In the genomic region with DNA sequence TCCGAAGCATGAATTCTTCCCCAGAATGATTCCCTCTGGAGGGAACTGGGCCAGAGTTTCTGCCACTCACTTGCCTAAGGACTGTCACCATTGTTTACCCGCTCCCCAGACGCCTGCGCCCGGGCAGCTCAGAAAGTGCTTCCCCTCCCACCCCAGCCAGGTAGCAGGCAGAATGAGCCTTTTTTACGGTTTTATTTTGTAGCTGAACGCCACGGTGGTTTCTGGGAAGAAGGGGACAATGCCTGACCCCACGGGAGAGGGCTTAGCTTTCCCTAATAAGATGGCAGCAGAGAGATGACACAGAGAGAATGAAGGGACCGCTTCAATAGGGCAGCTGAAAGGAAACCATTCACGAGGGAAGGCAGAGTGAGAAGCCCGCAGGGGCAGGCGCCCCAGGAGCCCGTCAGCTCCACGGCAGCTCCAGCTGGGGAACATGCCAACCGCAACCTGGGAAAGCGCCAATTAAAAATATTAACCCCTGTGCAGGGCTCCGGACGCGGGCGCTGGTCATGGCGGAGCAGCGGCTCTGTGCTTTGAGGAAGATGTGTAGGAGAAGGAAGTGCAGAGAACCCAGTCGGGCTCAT, we compare ENCODE assay signal across 8 cellular contexts. TPM values are rescaled to one million over a fixed set of nuclear protein-coding genes. Genes with fewer than 3 reads are reported as not detected.
A peak's percentile ranks its signal among the peaks of the same experiment; 100 is the strongest.
DNase-seq lines count a peak whose midpoint lies in the region; ATAC-seq lines count a peak whose summit lies in the region.

No MANE protein-coding gene starts in this region.

- H3K9ac ChIP-seq in stomach smooth muscle (ENCODE audit: low read length in 2 of 2) = no peak overlapping the region

- H3K4me1 ChIP-seq in stomach smooth muscle (ENCODE audit: control insufficient read depth, insufficient read depth, low read length) = peaks cover 4% of the 10 kb centered on the region
- no peaks in the 10 kb centered on the region for H3K4me1 ChIP-seq in aorta (ENCODE audit: control insufficient read depth in 1 of 2, insufficient read depth in 2 of 2, low read length in 2 of 2)

- H3K9me3 ChIP-seq in stomach smooth muscle (ENCODE audit: control insufficient read depth in 2 of 2, low read length in 2 of 2) (peaks cover 0 to 5% of the 10 kb centered on the region in 2 donors), aorta (ENCODE audit: control insufficient read depth, low read length) (no peaks in the 10 kb centered on the region)

- H3K36me3 Mint-ChIP-seq in IgD-negative memory B cell = no peaks in the 10 kb centered on the region

- H3K9me3 Mint-ChIP-seq in IgD-negative memory B cell = peaks cover 0 to 2% (median 0%) of the 10 kb centered on the region in 3 donors

- H3K36me3 ChIP-seq in stomach smooth muscle (ENCODE audit: control insufficient read depth in 2 of 2, insufficient read depth in 2 of 2, low read length in 2 of 2) = no peaks in the 10 kb centered on the region
- H3K36me3 ChIP-seq in aorta (ENCODE audit: control insufficient read depth in 1 of 2, insufficient read depth in 2 of 2, low read length in 1 of 2) = no peaks in the 10 kb centered on the region

- H3K27me3 ChIP-seq in stomach smooth muscle (ENCODE audit: control insufficient read depth in 1 of 2, insufficient read depth in 2 of 2, low read length in 2 of 2) (peaks cover 47 to 53% of the 10 kb centered on the region in 2 donors), aorta (ENCODE audit: control insufficient read depth in 1 of 2, insufficient read depth in 2 of 2, low read length in 1 of 2) (no peaks in the 10 kb centered on the region)

- DNase-seq in AG08395 (ENCODE audit: low spot score) = peak; percentile 31
- DNase-seq in amygdala (lab: John Stamatoyannopoulos, UW) = peak in 38 of 56 donors; percentile 25 to 87 (median 58)
- DNase-seq in iPS-NIHi7 (ENCODE audit: extremely low spot score) = peak; percentile 54
- DNase-seq in aorta = no peak

- peaks cover 0 to 4% (median 1%) of the 10 kb centered on the region in 3 donors for H3K4me1 Mint-ChIP-seq in IgD-negative memory B cell

- H3K27me3 Mint-ChIP-seq in IgD-negative memory B cell = peaks cover 40% of the 10 kb centered on the region

- ATAC-seq in GM21360 (IDR thresholded peaks at IDR 0.05; ENCODE audit: unreplicated experiment) = no peak
- no peak for ATAC-seq in aorta (ENCODE audit: low FRiP score)
- ATAC-seq in HG03460 (IDR thresholded peaks at IDR 0.05; ENCODE audit: unreplicated experiment) = no peak

- H3K27ac Mint-ChIP-seq in IgD-negative memory B cell = peak overlapping the region in 1 of 3 donors; percentile 58

- 3% methylated on average over 23 to 24 of the region's 24 CpGs for WGBS in aorta, 2 donors

- H3K27ac ChIP-seq in stomach smooth muscle (ENCODE audit: low read length) (no peak overlapping the region), aorta (ENCODE audit: low read depth in 1 of 2, low read length in 2 of 2) (no peak overlapping the region)

- H3K4me3 ChIP-seq in stomach smooth muscle (ENCODE audit: low read length in 2 of 2) (peak overlapping the region; percentile 26 to 55), aorta (ENCODE audit: low read length in 2 of 2) (peak overlapping the region in 1 of 2 donors; percentile 15)

- intact Hi-C loops in aorta (cut with DNase I) = no loop called here

- H3K4me3 Mint-ChIP-seq in IgD-negative memory B cell = peak overlapping the region in 3 of 4 donors; percentile 67 to 78 (median 70)

RNA-seq across cellular contexts. Expression of a gene that starts 20.4 kb away (rescaled TPM):
- polyA plus RNA-seq in IgD-negative memory B cell (0.84 TPM), aorta (under 1 TPM; 0.25 to 0.33 TPM)
- total RNA-seq in aorta = 1 to 10 TPM; 1.8 to 5.3 TPM

Comparison
In these comparisons a context has a peak if more than half of its experiments do, and no peak if none do; other contexts are left out.
1. DNase-seq: peak in AG08395 (single experiment), amygdala (38 of 56) and iPS-NIHi7 (single experiment); none in aorta (0 of 2).